In the genomic region with DNA sequence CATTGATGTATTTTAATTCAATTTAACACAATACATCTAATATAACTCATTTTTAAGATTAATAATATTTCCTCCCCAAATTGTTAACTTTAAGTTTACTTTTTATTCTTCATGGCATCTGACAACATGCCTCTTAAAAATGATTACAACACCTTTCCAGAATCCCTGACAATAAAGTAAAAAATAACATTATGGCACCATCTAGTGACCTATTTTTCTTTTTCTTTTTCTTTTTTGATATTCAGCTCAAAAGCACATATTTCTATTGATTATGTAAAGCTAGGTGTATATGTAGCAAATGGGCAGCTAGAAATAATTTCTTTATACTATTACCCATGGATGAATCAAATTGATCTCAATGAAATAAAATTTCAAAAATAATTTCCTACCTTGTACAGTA, we compare ENCODE assay signal across 19 cellular contexts.
DNase-seq lines count a peak whose midpoint lies in the region; ATAC-seq and TF ChIP-seq lines count a peak whose summit lies in the region.
"Had no signal": no experiment of that assay in that cellular context is flagged by ENCODE, and none has a peak within 500 bp of the region (broad histone marks: within the 10 kb centered on the region; RNA-seq: fewer than 3 reads in every experiment).

No MANE protein-coding gene starts in this region.

- H4K5ac ChIP-seq in H9 (ENCODE audit: insufficient read length, low read depth, low read length): no peak overlapping the region

- no peak overlapping the region for H3K23ac ChIP-seq in H9 (ENCODE audit: insufficient read length, low read depth, low read length)

- no peaks in the 10 kb centered on the region for H3K27me3 Mint-ChIP-seq in H9 (ENCODE audit: low read depth)
- H3K27me3 Mint-ChIP-seq in CD4-positive, alpha-beta T cell: no peaks in the 10 kb centered on the region

- H2BK5ac ChIP-seq in H9 (ENCODE audit: insufficient read length, low read length): no peak overlapping the region

- H3K23me2 ChIP-seq in H9 (ENCODE audit: insufficient read length, low read depth, low read length, poor library complexity, severe bottlenecking): no peaks in the 10 kb centered on the region

- H3K9me3 ChIP-seq in H9 (ENCODE audit: control insufficient read depth, low read depth, low read length): no peaks in the 10 kb centered on the region
- no peaks in the 10 kb centered on the region for H3K9me3 ChIP-seq in right lobe of liver
- H3K9me3 ChIP-seq in CD4-positive, alpha-beta T cell (ENCODE audit: control insufficient read depth, low read length): no peaks in the 10 kb centered on the region
- H3K9me3 ChIP-seq: left lung, ovary, Peyer's patch had no signal

- no peak overlapping the region for H2BK12ac ChIP-seq in H9 (ENCODE audit: insufficient read length, low read depth, low read length)

- no peak overlapping the region for H2BK120ac ChIP-seq in H9 (ENCODE audit: low read depth, low read length, poor library complexity, severe bottlenecking)

- no peak for TF ChIP-seq POLR2A in right lobe of liver (IDR thresholded peaks at IDR 0.05)

- H2AK5ac ChIP-seq in H9 (ENCODE audit: insufficient read length, low read length): no peak overlapping the region

- DNase-seq in DMS114 treated with DMSO at 0.1 percent for 48 hours (lab: John Stamatoyannopoulos, UW; ENCODE audit: unreplicated experiment) (peak; percentile 5), H9 (no peak), SK-MEL-5 (ENCODE audit: low read depth, low spot score) (peak; percentile 3), right lobe of liver (no peak), NCI-H345 treated with DMSO at 0.1 percent for 48 hours (lab: John Stamatoyannopoulos, UW; ENCODE audit: unreplicated experiment) (no peak)
- no peak for DNase-seq in CD4-positive, alpha-beta T cell
- DNase-seq: activated CD4-positive, alpha-beta T cell treated with anti-CD3 and anti-CD28 coated beads, Interleukin-2, amount 50 U/mL, for 1 hour; activated naive CD4-positive, alpha-beta T cell treated with anti-CD3 and anti-CD28 coated beads for 36 hours; foreskin keratinocyte; HCEC 1CT; Karpas-422; left lung; NCI-H1436; NCI-H446 treated with DMSO at 0.1 percent for 48 hours; ovary; Peyer's patch; stimulated activated CD4-positive, alpha-beta T cell treated with anti-CD3 and anti-CD28 coated beads, Interleukin-4, amount 100 ng/mL, for 4 hours; stimulated activated CD8-positive, alpha-beta memory T cell treated with anti-CD3 and anti-CD28 coated beads, Interleukin-4, amount 100 ng/mL, for 48 hours had no signal

- no peak overlapping the region for H3T11ph ChIP-seq in H9 (ENCODE audit: low read length)

- peak; percentile 33; the same call in 2 of the 3 replicates for TF ChIP-seq CTCF in H9 (conservative IDR thresholded peaks at IDR 0.05)
- peak; percentile 19 to 41 (median 30) for TF ChIP-seq CTCF in right lobe of liver (IDR thresholded peaks at IDR 0.05)
- TF ChIP-seq CTCF in CD4-positive, alpha-beta T cell (IDR thresholded peaks at IDR 0.05): no peak

- H3K36me3 Mint-ChIP-seq in H9 (ENCODE audit: insufficient read depth in 1 of 3, low read depth in 3 of 3): peaks cover 0 to 9% (median 3%) of the 10 kb centered on the region in 3 experiments; a peak in 3 of 7 replicates
- no peaks in the 10 kb centered on the region for H3K36me3 Mint-ChIP-seq in CD4-positive, alpha-beta T cell (ENCODE audit: low read depth)

- H3K79me2 ChIP-seq in H9 (ENCODE audit: insufficient read depth, low read length): no peaks in the 10 kb centered on the region

- peaks cover 0 to 5% of the 10 kb centered on the region in 2 experiments; a peak in 1 of 4 replicates for H3K4me1 Mint-ChIP-seq in H9
- no peaks in the 10 kb centered on the region for H3K4me1 Mint-ChIP-seq in CD4-positive, alpha-beta T cell (ENCODE audit: low read depth)

- no peak overlapping the region for H3K14ac ChIP-seq in H9 (ENCODE audit: insufficient read depth, low read length)

- H3K56ac ChIP-seq in H9 (ENCODE audit: insufficient read length, low read depth, low read length): no peak overlapping the region

- H4K20me1 ChIP-seq in H9 (ENCODE audit: control insufficient read depth, insufficient read depth, insufficient read length): no peaks in the 10 kb centered on the region

- H3K27ac Mint-ChIP-seq in H9: no peak overlapping the region
- H3K27ac Mint-ChIP-seq in CD4-positive, alpha-beta T cell: no peak overlapping the region
- H3K27ac Mint-ChIP-seq: activated naive CD4-positive, alpha-beta T cell treated with anti-CD3 and anti-CD28 coated beads for 36 hours had no signal

- no peak overlapping the region for H3K4me3 ChIP-seq in right lobe of liver
- H3K4me3 ChIP-seq: left lung, ovary, Peyer's patch had no signal

- H2AFZ ChIP-seq in H9 (ENCODE audit: low read length): no peak overlapping the region

- no peak overlapping the region for H3K18ac ChIP-seq in H9 (ENCODE audit: insufficient read length, low read depth, low read length)

- POLR2A ChIA-PET in CD4-positive, alpha-beta T cell (lab: Charles Lee): no interaction called here

- no peak overlapping the region for H3K9ac ChIP-seq in H9 (ENCODE audit: extremely low read depth, insufficient read length, low read length)

- peaks cover 3 to 8% of the 10 kb centered on the region in 2 experiments; a peak in 4 of 5 replicates for H3K9me3 Mint-ChIP-seq in H9
- H3K9me3 Mint-ChIP-seq in CD4-positive, alpha-beta T cell: peaks cover 9% of the 10 kb centered on the region

- no peak overlapping the region for H2BK15ac ChIP-seq in H9 (ENCODE audit: low read depth, low read length)

- ATAC-seq in right lobe of liver (peak in 2 of 4 donors; percentile 41 to 53), GM18909 (IDR thresholded peaks at IDR 0.05; ENCODE audit: poor library complexity, unreplicated experiment) (no peak)
- ATAC-seq in CD4-positive, alpha-beta T cell (ENCODE audit: poor library complexity): no peak
- ATAC-seq: foreskin keratinocyte, left lung had no signal

- H4K91ac ChIP-seq in H9 (ENCODE audit: insufficient read length, low read depth, low read length): no peak overlapping the region

- H3K4me3 Mint-ChIP-seq in H9: no peak overlapping the region
- no peak overlapping the region for H3K4me3 Mint-ChIP-seq in CD4-positive, alpha-beta T cell
- H3K4me3 Mint-ChIP-seq: activated naive CD4-positive, alpha-beta T cell treated with anti-CD3 and anti-CD28 coated beads for 36 hours had no signal

- H3K36me3 ChIP-seq in right lobe of liver: no peaks in the 10 kb centered on the region
- H3K36me3 ChIP-seq: left lung, ovary, Peyer's patch had no signal

- no peaks in the 10 kb centered on the region for H3K27me3 ChIP-seq in H9 (ENCODE audit: insufficient read depth, low read length)
- H3K27me3 ChIP-seq in right lobe of liver: no peaks in the 10 kb centered on the region
- no peaks in the 10 kb centered on the region for H3K27me3 ChIP-seq in CD4-positive, alpha-beta T cell (ENCODE audit: control insufficient read depth, insufficient read depth, low read length)
- H3K27me3 ChIP-seq: foreskin keratinocyte, left lung, ovary, Peyer's patch had no signal

- CTCF ChIA-PET in CD4-positive, alpha-beta T cell (lab: Charles Lee): no interaction called here

- H3K79me1 ChIP-seq in H9 (ENCODE audit: insufficient read depth, low read depth, low read length, poor library complexity, severe bottlenecking): no peaks in the 10 kb centered on the region

- H3K27ac ChIP-seq in H9 (ENCODE audit: insufficient read length, low read depth, low read length) (no peak overlapping the region), right lobe of liver (no peak overlapping the region)
- no peak overlapping the region for H3K27ac ChIP-seq in CD4-positive, alpha-beta T cell (ENCODE audit: low read depth, low read length)
- H3K27ac ChIP-seq: foreskin keratinocyte, left lung, ovary, Peyer's patch had no signal

- no peak overlapping the region for H2BK20ac ChIP-seq in H9 (ENCODE audit: low read depth, low read length, poor library complexity, severe bottlenecking)

- H4K8ac ChIP-seq in H9 (replicated peaks; ENCODE audit: insufficient read length, low read depth, low read length): no peak overlapping the region

- in situ Hi-C loops in SK-MEL-5 (cut with HindIII; ENCODE audit: low pct_unique_long_range_greater_than_20kb, low sequenced_read_pairs): no loop called here

- H3K4me1 ChIP-seq in H9 (ENCODE audit: insufficient read depth, low read length) (no peaks in the 10 kb centered on the region), right lobe of liver (no peaks in the 10 kb centered on the region)
- H3K4me1 ChIP-seq: foreskin keratinocyte, left lung, Peyer's patch had no signal

- intact Hi-C loops in right lobe of liver (cut with DNase I): no loop called here
- intact Hi-C loops in CD4-positive, alpha-beta T cell (cut with DNase I, micrococcal nuclease): no loop called here

- no peak overlapping the region for H3K4me2 ChIP-seq in H9 (ENCODE audit: insufficient read depth, insufficient read length, low read length)

- H3K4ac ChIP-seq in H9 (ENCODE audit: low read depth, low read length): no peak overlapping the region

Comparison
In these comparisons a context has a peak if more than half of its experiments do, and no peak if none do; other contexts are left out.
1. DNase-seq: peak in DMS114 treated with DMSO at 0.1 percent for 48 hours (single experiment) and SK-MEL-5 (single experiment); none in H9 (single experiment), right lobe of liver (0 of 3), CD4-positive, alpha-beta T cell (0 of 10) and NCI-H345 treated with DMSO at 0.1 percent for 48 hours (single experiment).